ENCODE assay signal across 12 cellular contexts in the genomic region with DNA sequence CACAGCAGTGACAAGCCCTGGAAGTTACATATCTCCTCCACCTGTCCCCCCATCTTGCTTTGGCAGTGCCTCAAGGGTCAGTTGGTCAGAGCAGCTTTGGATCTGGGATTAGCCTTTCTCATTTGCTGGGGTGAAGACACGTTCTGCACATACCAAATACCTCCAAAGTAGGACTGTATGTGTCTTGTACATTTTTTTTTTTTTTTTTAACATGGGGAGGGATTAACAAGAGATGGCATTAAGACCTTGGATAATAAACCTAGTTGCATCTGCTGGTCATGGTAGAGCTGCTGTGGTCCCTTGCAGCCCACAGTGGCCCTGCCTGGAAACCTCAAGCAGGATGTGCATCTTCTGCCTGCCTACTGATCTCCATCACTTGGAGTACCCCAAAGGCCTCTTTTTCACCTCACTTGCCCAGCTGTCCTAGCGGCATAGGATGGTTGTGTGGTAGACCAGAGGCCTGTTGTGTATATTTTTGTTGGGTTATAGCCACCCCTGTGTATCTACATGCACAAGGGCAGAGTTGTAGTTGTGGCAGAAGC. TPM values are rescaled to one million over a fixed set of nuclear protein-coding genes. Genes with fewer than 3 reads are reported as not detected.
DNase-seq lines count a peak whose midpoint lies in the region; ATAC-seq, FAIRE-seq and TF ChIP-seq lines count a peak whose summit lies in the region.
"Had no signal": no experiment of that assay in that cellular context is flagged by ENCODE, and none has a peak within 500 bp of the region (broad histone marks: within the 10 kb centered on the region; RNA-seq: fewer than 3 reads in every experiment).

No MANE protein-coding gene starts in this region.

- H3K79me2 ChIP-seq in astrocyte (ENCODE audit: insufficient read depth, low read length), result peaks cover 72% of the 10 kb centered on the region

- no peaks in the 10 kb centered on the region for H3K27me3 Mint-ChIP-seq in astrocyte (ENCODE audit: low read depth, unreplicated experiment)

- peaks cover 40% of the 10 kb centered on the region for H3K36me3 Mint-ChIP-seq in astrocyte (ENCODE audit: low read depth, unreplicated experiment)

- peaks cover 30% of the 10 kb centered on the region for H3K4me1 Mint-ChIP-seq in astrocyte (ENCODE audit: low read depth, unreplicated experiment)

- H3K9me3 Mint-ChIP-seq in astrocyte (ENCODE audit: unreplicated experiment), result no peaks in the 10 kb centered on the region

- ATAC-seq in HG02610 (IDR thresholded peaks at IDR 0.05; ENCODE audit: unreplicated experiment), result no peak
- ATAC-seq: Panc1 had no signal

- no peak for FAIRE-seq in astrocyte (lab: Jason Lieb, UNC)

- H3K4me3 Mint-ChIP-seq in astrocyte (ENCODE audit: unreplicated experiment), result peak overlapping the region; percentile 99

- H3K27ac ChIP-seq in C4-2B (0 out of 2 replicates have a peak overlapping the region, but pooled peaks have one; percentile 1), astrocyte (ENCODE audit: low read depth, low read length) (no peak overlapping the region), muscle layer of duodenum (ENCODE audit: low read length) (peak overlapping the region; percentile 98)

- H3K4me1 ChIP-seq in astrocyte (ENCODE audit: insufficient read depth, low read length) (peaks cover 32% of the 10 kb centered on the region), muscle layer of duodenum (ENCODE audit: control insufficient read depth in 1 of 2, insufficient read depth in 2 of 2, low read length in 2 of 2) (peaks cover 22 to 32% of the 10 kb centered on the region in 2 donors)

- H3K27me3 ChIP-seq in astrocyte (ENCODE audit: insufficient read depth, low read length) (no peaks in the 10 kb centered on the region), muscle layer of duodenum (ENCODE audit: low read depth, low read length) (no peaks in the 10 kb centered on the region)

- H3K4me3 ChIP-seq in astrocyte (ENCODE audit: insufficient read depth, low read depth, low read length) (peak overlapping the region; percentile 96), muscle layer of duodenum (ENCODE audit: low read depth in 1 of 2, low read length in 2 of 2) (no peak overlapping the region)

- H3K9ac ChIP-seq in astrocyte (ENCODE audit: low read length), result peak overlapping the region; percentile 100

- H3K27ac Mint-ChIP-seq in astrocyte (ENCODE audit: unreplicated experiment), result peak overlapping the region; percentile 99

- no peaks in the 10 kb centered on the region for H3K9me3 ChIP-seq in astrocyte (ENCODE audit: insufficient read depth, low read depth, low read length)
- no peaks in the 10 kb centered on the region for H3K9me3 ChIP-seq in muscle layer of duodenum (ENCODE audit: control insufficient read depth in 1 of 2, low read length in 2 of 2)

- H3K36me3 ChIP-seq in astrocyte (ENCODE audit: insufficient read depth, low read length) (peaks cover 50% of the 10 kb centered on the region), muscle layer of duodenum (ENCODE audit: control insufficient read depth in 1 of 2, insufficient read depth in 2 of 2, low read length in 2 of 2) (peaks cover 43 to 46% of the 10 kb centered on the region in 2 donors)

- peak overlapping the region; percentile 97 for H3K4me2 ChIP-seq in astrocyte (ENCODE audit: low read length)

- peak; percentile 10 for DNase-seq in KBM-7
- DNase-seq in astrocyte (ENCODE audit: low read depth), result no peak
- DNase-seq in stimulated activated CD4-positive, alpha-beta T cell treated with anti-CD3 and anti-CD28 coated beads, Interleukin-4, amount 100 ng/mL, for 4 hours, result no peak
- DNase-seq in stimulated activated CD4-positive, alpha-beta T cell treated with anti-CD3 and anti-CD28 coated beads, Interleukin-4, amount 100 ng/mL, for 1 hour, result no peak
- DNase-seq in NCI-H1417 treated with DMSO at 0.1 percent for 48 hours (lab: John Stamatoyannopoulos, UW), result no peak
- DNase-seq: activated effector memory CD4-positive, alpha-beta T cell treated with Interleukin-2 at 50 U/mL for 16 hours had no signal

- H2AFZ ChIP-seq in astrocyte (ENCODE audit: low read depth, low read length), result no peak overlapping the region

- peaks cover 68% of the 10 kb centered on the region for H4K20me1 ChIP-seq in astrocyte (ENCODE audit: insufficient read depth, low read length)

- TF ChIP-seq CTCF in C4-2B (conservative IDR thresholded peaks at IDR 0.05) (no peak), astrocyte (IDR thresholded peaks at IDR 0.05; ENCODE audit: insufficient read depth, low read depth, low read length) (no peak)

- in situ Hi-C loops in KBM-7 (cut with MboI; ENCODE audit: low pct_unique_long_range_greater_than_20kb, low sequenced_read_pairs), result no loop called here

RNA-seq across cellular contexts. Expression of gene RPS19, which starts 2.5 kb away (rescaled TPM):
- total RNA-seq in astrocyte, result 2,868 and 3,078 TPM in 2 replicates

RNA-seq across cellular contexts. Expression of gene CD79A, which starts 14.6 kb away (rescaled TPM):
- total RNA-seq in astrocyte, result 0.30 and 0.41 TPM in 2 replicates
- total RNA-seq: temporal lobe had no signal

RNA-seq across cellular contexts. Expression of gene DMRTC2, which starts 17.7 kb away (rescaled TPM):
- not detected in 2 replicates for total RNA-seq in astrocyte
- total RNA-seq: renal cortical epithelial cell, temporal lobe had no signal

RNA-seq across cellular contexts. Expression of gene LYPD4, which starts 18.0 kb away (rescaled TPM):
- total RNA-seq in astrocyte, result not detected in 2 replicates
- total RNA-seq: renal cortical epithelial cell, temporal lobe had no signal

RNA-seq across cellular contexts. Expression of gene ARHGEF1, which starts 20.5 kb away (rescaled TPM):
- 69.8 and 73.1 TPM in 2 replicates for total RNA-seq in astrocyte
